1 cellular context compared by ENCODE assay signal in genomic region chr21:32463367-32463766, GRCh38.
TF ChIP-seq lines count a peak whose summit lies in the region.

No MANE protein-coding gene starts in this region.

TF ChIP-seq in SK-N-SH, 30 proteins besides CTCF, POLR2A, EP300 and RAD21 (continued from another document):
- TF ChIP-seq USF2 (IDR thresholded peaks at IDR 0.05; ENCODE audit: borderline replicate concordance, low read depth, low read length) (no peak), YY1 (IDR thresholded peaks at IDR 0.05; ENCODE audit: low read depth) (no peak), RXRA (IDR thresholded peaks at IDR 0.05; ENCODE audit: borderline replicate concordance, low read depth) (no peak), FOXJ3 (CRISPR knock-in tag; IDR thresholded peaks at IDR 0.05) (no peak), GABPA (IDR thresholded peaks at IDR 0.05; ENCODE audit: low read depth) (no peak), SIN3A (IDR thresholded peaks at IDR 0.05; ENCODE audit: borderline replicate concordance, low read depth, low read length) (no peak), RCOR1 (IDR thresholded peaks at IDR 0.05; ENCODE audit: low read length) (no peak), TAF1 (IDR thresholded peaks at IDR 0.05; ENCODE audit: borderline replicate concordance, low read depth, low read length) (no peak)
